Comparison of ENCODE assay signal across 19 cellular contexts in the genomic region with DNA sequence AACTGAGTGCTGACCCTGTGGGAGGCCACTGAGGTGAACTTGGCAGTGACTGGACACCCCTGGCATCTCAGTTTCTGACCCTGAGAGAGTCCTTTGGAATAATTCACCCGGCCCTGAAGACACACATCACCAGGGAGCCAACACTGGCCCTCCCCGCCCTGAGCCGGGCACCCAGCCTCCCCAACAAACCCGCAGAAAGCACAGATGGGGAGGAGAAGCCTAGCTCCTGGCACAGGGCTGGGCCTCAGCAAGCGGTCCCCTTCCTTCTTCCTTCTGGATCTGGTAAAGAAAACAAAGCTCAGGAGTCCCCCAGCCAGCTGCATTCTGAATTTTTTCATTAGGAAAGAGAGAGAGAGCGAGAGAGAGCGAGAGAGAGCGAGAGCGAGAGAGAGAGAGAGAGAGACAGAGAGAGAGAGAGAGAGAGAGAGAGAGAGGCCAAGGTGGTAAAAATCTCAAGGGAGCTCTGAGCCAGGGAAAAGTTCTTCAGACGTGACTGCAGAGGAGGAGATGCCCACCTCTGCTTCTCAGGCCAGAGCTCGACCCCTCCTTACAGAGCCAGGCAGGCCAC.
"Had no signal": no experiment of that assay in that cellular context is flagged by ENCODE, and none has a peak within 500 bp of the region (broad histone marks: within the 10 kb centered on the region; RNA-seq: fewer than 3 reads in every experiment).

No MANE protein-coding gene starts in this region.

- FAIRE-seq: small intestine had no signal

- H3K27me3 ChIP-seq: right lobe of liver, testis, upper lobe of left lung had no signal

- H3K27ac Mint-ChIP-seq: activated CD8-positive, alpha-beta T cell treated with anti-CD3 and anti-CD28 coated beads for 36 hours; activated naive CD4-positive, alpha-beta T cell treated with anti-CD3 and anti-CD28 coated beads for 36 hours; nephron progenitor cell had no signal

- H3K27me3 Mint-ChIP-seq: activated CD8-positive, alpha-beta T cell treated with anti-CD3 and anti-CD28 coated beads for 36 hours had no signal

- H3K4me3 Mint-ChIP-seq: activated CD8-positive, alpha-beta T cell treated with anti-CD3 and anti-CD28 coated beads for 36 hours; activated naive CD4-positive, alpha-beta T cell treated with anti-CD3 and anti-CD28 coated beads for 36 hours had no signal

- H3K27ac ChIP-seq: psoas muscle, right lobe of liver, testis, upper lobe of left lung had no signal

- DNase-seq: activated CD4-positive, alpha-beta T cell treated with anti-CD3 and anti-CD28 coated beads for 48 hours; activated CD4-positive, CD25-positive, alpha-beta regulatory T cell; activated CD8-positive, alpha-beta T cell treated with anti-CD3 and anti-CD28 coated beads for 36 hours; activated naive CD4-positive, alpha-beta T cell treated with anti-CD3 and anti-CD28 coated beads for 36 hours; activated T-cell treated with anti-CD3 and anti-CD28 coated beads, Interleukin-2, amount 50 U/mL, for 1 hour; aorta; foreskin melanocyte; islet precursor cell; nephron progenitor cell; psoas muscle; right lobe of liver; small intestine; stimulated activated CD4-positive, alpha-beta T cell treated with anti-CD3 and anti-CD28 coated beads, Interleukin-15, amount 100 ng/mL, for 24 hours; stimulated activated CD4-positive, alpha-beta T cell treated with anti-CD3 and anti-CD28 coated beads, Interleukin-2, amount 100 ng/mL, for 48 hours; T-helper 1 cell; T-helper 9 cell; testis; upper lobe of left lung had no signal

- H3K4me1 ChIP-seq: psoas muscle, right lobe of liver, testis, upper lobe of left lung had no signal

- H3K9me3 Mint-ChIP-seq: activated CD8-positive, alpha-beta T cell treated with anti-CD3 and anti-CD28 coated beads for 36 hours; activated naive CD4-positive, alpha-beta T cell treated with anti-CD3 and anti-CD28 coated beads for 36 hours; nephron progenitor cell had no signal

- H3K4me3 ChIP-seq: lung, psoas muscle, right lobe of liver, testis, upper lobe of left lung had no signal

- H3K9me3 ChIP-seq: psoas muscle, right lobe of liver, testis, upper lobe of left lung had no signal
